18 cellular contexts compared by ENCODE assay signal in the genomic region with DNA sequence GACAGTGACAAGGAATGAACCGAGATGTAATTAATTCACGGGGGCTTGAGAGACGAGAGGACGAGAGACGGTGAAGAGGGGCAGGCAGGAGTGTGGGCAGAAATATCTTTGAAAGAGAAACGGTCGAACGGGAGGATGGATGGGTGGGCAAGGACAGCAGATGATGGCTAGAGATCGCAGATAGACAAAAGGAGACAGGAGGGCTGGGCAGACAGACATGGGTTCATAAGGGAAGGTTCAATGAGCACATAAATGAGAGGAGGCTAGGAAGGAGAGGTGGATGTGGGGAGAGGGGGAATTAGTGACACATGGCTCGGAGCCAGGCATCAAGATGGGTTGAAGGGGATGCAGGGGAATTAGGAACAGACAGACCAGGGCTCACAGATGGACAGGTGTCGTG. TPM values are rescaled to one million over a fixed set of nuclear protein-coding genes. Genes with fewer than 3 reads are reported as not detected.
DNase-seq lines count a peak whose midpoint lies in the region; ATAC-seq, FAIRE-seq and TF ChIP-seq lines count a peak whose summit lies in the region.
"Had no signal": no experiment of that assay in that cellular context is flagged by ENCODE, and none has a peak within 500 bp of the region (broad histone marks: within the 10 kb centered on the region; RNA-seq: fewer than 3 reads in every experiment).

No MANE protein-coding gene starts in this region.

- no peak overlapping the region for H3K27ac Mint-ChIP-seq in H9
- no peak overlapping the region for H3K27ac Mint-ChIP-seq in nephron
- H3K27ac Mint-ChIP-seq: activated CD4-positive, alpha-beta T cell treated with anti-CD3 and anti-CD28 coated beads, Interleukin-2, amount 10 ng/mL, durations not matched to agents 7 days and 5 days had no signal

- H3K4me3 ChIP-seq in BLaER1 treated with 17β-estradiol and CSF1 and Interleukin-3, amounts not matched to agents 10 nM and 100 nM = peak overlapping the region; percentile 67 to 89 (median 78); a peak in 18 of 20 replicates
- H3K4me3 ChIP-seq in dorsolateral prefrontal cortex (peak overlapping the region; percentile 59 to 90 (median 78)), H7 (ENCODE audit: insufficient read depth, low read depth, low read length) (no peak overlapping the region), HepG2 (replicated peaks in 1 of 3; ENCODE audit: insufficient read depth in 1 of 3, low read depth in 2 of 3, low read length in 3 of 3) (no peak overlapping the region), MM.1S (ENCODE audit: low read length) (no peak overlapping the region)
- H3K4me3 ChIP-seq: lung, MG63, SJSA1 had no signal

- WGBS in H9 (ENCODE audit: extremely low coverage, insufficient read length, low lambda C conversion rate) = no CpG with 5 or more reads among the region's 11 CpGs
- WGBS in HepG2 (ENCODE audit: low lambda C conversion rate) = 10% methylated on average over 11 of the region's 11 CpGs

- no peaks in the 10 kb centered on the region for H4K20me1 ChIP-seq in BLaER1 treated with 17β-estradiol and CSF1 and Interleukin-3, amounts not matched to agents 10 nM and 100 nM
- no peaks in the 10 kb centered on the region for H4K20me1 ChIP-seq in H9 (ENCODE audit: control insufficient read depth, insufficient read depth, insufficient read length)
- H4K20me1 ChIP-seq in HepG2 (ENCODE audit: insufficient read depth, low read length) = no peaks in the 10 kb centered on the region
- no peaks in the 10 kb centered on the region for H4K20me1 ChIP-seq in MM.1S (ENCODE audit: insufficient read depth, low read length)

- no peak overlapping the region for H3K27ac ChIP-seq in BLaER1 treated with 17β-estradiol and CSF1 and Interleukin-3, amounts not matched to agents 10 nM and 100 nM
- no peak overlapping the region for H3K27ac ChIP-seq in H9 (ENCODE audit: insufficient read length, low read depth, low read length)
- peak overlapping the region in 7 of 59 donors; percentile 20 to 79 (median 65) for H3K27ac ChIP-seq in dorsolateral prefrontal cortex
- H3K27ac ChIP-seq in HepG2 (ENCODE audit: extremely low read length, insufficient read depth, low read length) = no peak overlapping the region
- no peak overlapping the region for H3K27ac ChIP-seq in MM.1S (ENCODE audit: low read length)
- H3K27ac ChIP-seq: SJSA1, tibial nerve had no signal

- H3K36me3 Mint-ChIP-seq in H9 (ENCODE audit: insufficient read depth in 1 of 3, low read depth in 3 of 3) (peaks cover 9 to 26% (median 22%) of the 10 kb centered on the region in 3 experiments; a peak in 6 of 7 replicates), nephron (ENCODE audit: low read depth) (no peaks in the 10 kb centered on the region)

- no peak for ATAC-seq in HepG2

- POLR2A ChIA-PET in HepG2 (lab: Yijun Ruan, JAX) = no interaction called here

- H3K27me3 Mint-ChIP-seq in H9 (ENCODE audit: low read depth) (peaks cover 51% of the 10 kb centered on the region), nephron (ENCODE audit: low read depth) (peaks cover 49% of the 10 kb centered on the region)

- TF ChIP-seq RAD21 in HepG2 (CRISPR knock-in tag; IDR thresholded peaks at IDR 0.05) = no peak

- DNase-seq in H9 (no peak), dorsolateral prefrontal cortex (no peak), H7 (no peak), HepG2 (ENCODE audit: low spot score) (no peak), DMS79 treated with DMSO at 0.1 percent for 48 hours (lab: John Stamatoyannopoulos, UW) (no peak), MM.1S (no peak)
- DNase-seq: activated CD4-positive, alpha-beta T cell treated with anti-CD3 and anti-CD28 coated beads, Interleukin-2, amount 10 ng/mL, durations not matched to agents 7 days and 5 days; central memory CD4-positive, alpha-beta T cell; HCEC 1CT had no signal

- H3K18ac ChIP-seq in H9 (ENCODE audit: insufficient read length, low read depth, low read length) = no peak overlapping the region

- no peak for FAIRE-seq in HepG2 (lab: Jason Lieb, UNC)
- FAIRE-seq: endometrium, GM18507 had no signal

- CTCF ChIA-PET in HepG2 (lab: Yijun Ruan, JAX; ENCODE audit: low intra/inter-chr PET ratio, low total read pairs) = no interaction called here

- no peak for TF ChIP-seq EP300 in HepG2 (IDR thresholded peaks at IDR 0.05; ENCODE audit: low read depth in 2 of 2, low read length in 2 of 2)
- no peak for TF ChIP-seq EP300 in HepG2 (CRISPR knock-in tag; IDR thresholded peaks at IDR 0.05; ENCODE audit: borderline replicate concordance)

- no peak overlapping the region for H3K4ac ChIP-seq in H9 (ENCODE audit: low read depth, low read length)

- H3K4me2 ChIP-seq in BLaER1 treated with 17β-estradiol and CSF1 and Interleukin-3, amounts not matched to agents 10 nM and 100 nM = peak overlapping the region; percentile 76 to 100 (median 97)
- H3K4me2 ChIP-seq in H9 (ENCODE audit: insufficient read depth, insufficient read length, low read length) = peak overlapping the region; percentile 50
- H3K4me2 ChIP-seq in HepG2 (ENCODE audit: low read depth, low read length) = no peak overlapping the region
- no peak overlapping the region for H3K4me2 ChIP-seq in MM.1S (ENCODE audit: low read depth, low read length)

- no peak overlapping the region for H2BK120ac ChIP-seq in H9 (ENCODE audit: low read depth, low read length, poor library complexity, severe bottlenecking)

- no TSS peak for BruUV-seq in HepG2 (replicated peaks; lab: Mats Ljungman, UMichigan)

- intact Hi-C loops in dorsolateral prefrontal cortex (cut with DNase I) (no loop called here), HepG2 (cut with micrococcal nuclease; ENCODE audit: unreplicated experiment) (no loop called here)

- H2BK5ac ChIP-seq in H9 (ENCODE audit: insufficient read length, low read length) = no peak overlapping the region

- H2BK20ac ChIP-seq in H9 (ENCODE audit: low read depth, low read length, poor library complexity, severe bottlenecking) = no peak overlapping the region

- H3K4me3 Mint-ChIP-seq in H9 (peak overlapping the region; percentile 77 to 92), nephron (peak overlapping the region; percentile 77 to 94 (median 94))

- H4K8ac ChIP-seq in H9 (replicated peaks; ENCODE audit: insufficient read length, low read depth, low read length) = no peak overlapping the region

- no peak overlapping the region for H2BK15ac ChIP-seq in H9 (ENCODE audit: low read depth, low read length)

- H2AFZ ChIP-seq in H9 (ENCODE audit: low read length) (no peak overlapping the region), HepG2 (ENCODE audit: low read length) (no peak overlapping the region), MM.1S (ENCODE audit: low read length) (no peak overlapping the region)

- H3K9me2 ChIP-seq in MM.1S (replicated peaks; ENCODE audit: insufficient read depth, low read length) = no peaks in the 10 kb centered on the region

- no peak for TF ChIP-seq POLR2A in HepG2 (IDR thresholded peaks at IDR 0.05; ENCODE audit: insufficient read depth in 1 of 2, low read depth in 2 of 2, low read length in 2 of 2)

- H3K79me1 ChIP-seq in H9 (ENCODE audit: insufficient read depth, low read depth, low read length, poor library complexity, severe bottlenecking) = no peaks in the 10 kb centered on the region

- H3K9ac ChIP-seq in BLaER1 treated with 17β-estradiol and CSF1 and Interleukin-3, amounts not matched to agents 10 nM and 100 nM = peak overlapping the region in 5 of 11 experiments; percentile 79 to 85 (median 83); a peak in 7 of 22 replicates
- H3K9ac ChIP-seq in H9 (ENCODE audit: extremely low read depth, insufficient read length, low read length) = no peak overlapping the region
- H3K9ac ChIP-seq in HepG2 (ENCODE audit: insufficient read depth, low read depth, low read length) = no peak overlapping the region
- no peak overlapping the region for H3K9ac ChIP-seq in MM.1S (ENCODE audit: low read length)

- H3K4me1 ChIP-seq in BLaER1 treated with 17β-estradiol and CSF1 and Interleukin-3, amounts not matched to agents 10 nM and 100 nM = peaks cover 6 to 18% (median 12%) of the 10 kb centered on the region in 10 experiments; a peak in 18 of 20 replicates
- no peaks in the 10 kb centered on the region for H3K4me1 ChIP-seq in H9 (ENCODE audit: insufficient read depth, low read length)
- no peaks in the 10 kb centered on the region; the same call in 1 of the 2 replicates for H3K4me1 ChIP-seq in HepG2 (ENCODE audit: insufficient read depth, low read length)
- no peaks in the 10 kb centered on the region for H3K4me1 ChIP-seq in MM.1S (ENCODE audit: low read length)
- H3K4me1 ChIP-seq: SJSA1 had no signal

- no peak overlapping the region for H2AK5ac ChIP-seq in H9 (ENCODE audit: insufficient read length, low read length)

- TF ChIP-seq CTCF in H9 (conservative IDR thresholded peaks at IDR 0.05) (no peak), dorsolateral prefrontal cortex (IDR thresholded peaks at IDR 0.05 in 54 of 56, conservative IDR thresholded peaks at IDR 0.05 in 2 of 56; ENCODE audit: low read depth in 1 of 56, partially characterized antibody in 56 of 56) (no peak), nephron (IDR thresholded peaks at IDR 0.05; ENCODE audit: unreplicated experiment in 3 of 3) (no peak), HepG2 (CRISPR knock-in tag; IDR thresholded peaks at IDR 0.05) (no peak), MM.1S (IDR thresholded peaks at IDR 0.05; ENCODE audit: low read length) (no peak)

- peaks cover 7% of the 10 kb centered on the region for H3K23me2 ChIP-seq in H9 (ENCODE audit: insufficient read length, low read depth, low read length, poor library complexity, severe bottlenecking)

- no peak overlapping the region for H3T11ph ChIP-seq in H9 (ENCODE audit: low read length)

- H3K36me3 ChIP-seq in BLaER1 treated with 17β-estradiol and CSF1 and Interleukin-3, amounts not matched to agents 10 nM and 100 nM = peaks cover 0 to 8% (median 4%) of the 10 kb centered on the region in 11 experiments; a peak in 7 of 22 replicates
- H3K36me3 ChIP-seq in H7 (replicated peaks; ENCODE audit: control insufficient read depth, insufficient read depth, low read length) = no peaks in the 10 kb centered on the region
- H3K36me3 ChIP-seq in HepG2 (replicated peaks in 1 of 2; ENCODE audit: control insufficient read depth in 1 of 2, insufficient read depth in 2 of 2, low read length in 2 of 2) = no peaks in the 10 kb centered on the region
- no peaks in the 10 kb centered on the region for H3K36me3 ChIP-seq in MM.1S (replicated peaks; ENCODE audit: insufficient read depth, low read length)
- H3K36me3 ChIP-seq: MG63, SJSA1, tibial nerve had no signal

- in situ Hi-C loops in HepG2 (cut with HindIII; ENCODE audit: extremely low pct_ligation_motif_present, low pct_unique_long_range_greater_than_20kb) = no loop called here

- H2BK12ac ChIP-seq in H9 (ENCODE audit: insufficient read length, low read depth, low read length) = no peak overlapping the region

- no peak overlapping the region for H3K14ac ChIP-seq in H9 (ENCODE audit: insufficient read depth, low read length)

- H3F3A ChIP-seq in MM.1S (ENCODE audit: insufficient read depth, low read length) = no peaks in the 10 kb centered on the region

- H4K91ac ChIP-seq in H9 (ENCODE audit: insufficient read length, low read depth, low read length) = no peak overlapping the region

- peaks cover 0 to 6% (median 0%) of the 10 kb centered on the region in 11 experiments; a peak in 1 of 22 replicates for H3K27me3 ChIP-seq in BLaER1 treated with 17β-estradiol and CSF1 and Interleukin-3, amounts not matched to agents 10 nM and 100 nM
- H3K27me3 ChIP-seq in H9 (ENCODE audit: insufficient read depth, low read length) (peaks cover 6% of the 10 kb centered on the region; the same call in 1 of the 2 replicates), dorsolateral prefrontal cortex (peaks cover 0 to 4% (median 0%) of the 10 kb centered on the region in 45 donors), H7 (ENCODE audit: control insufficient read depth, insufficient read depth, low read length) (peaks cover 12% of the 10 kb centered on the region), HepG2 (ENCODE audit: control insufficient read depth in 1 of 2, insufficient read depth in 2 of 2, low read length in 2 of 2) (peaks cover 7 to 36% of the 10 kb centered on the region in 2 experiments), MM.1S (replicated peaks; ENCODE audit: insufficient read depth, low read length) (peaks cover 50% of the 10 kb centered on the region)

- no peak overlapping the region for H4K5ac ChIP-seq in H9 (ENCODE audit: insufficient read length, low read depth, low read length)

- peaks cover 15 to 22% (median 20%) of the 10 kb centered on the region in 11 experiments for H3K9me3 ChIP-seq in BLaER1 treated with 17β-estradiol and CSF1 and Interleukin-3, amounts not matched to agents 10 nM and 100 nM (replicated peaks in 1 of 11)
- H3K9me3 ChIP-seq in H9 (ENCODE audit: control insufficient read depth, low read depth, low read length) = peaks cover 18% of the 10 kb centered on the region
- H3K9me3 ChIP-seq in HepG2 (ENCODE audit: low read length) = peaks cover 10% of the 10 kb centered on the region
- no peaks in the 10 kb centered on the region for H3K9me3 ChIP-seq in MM.1S (replicated peaks; ENCODE audit: insufficient read depth, low read length)

- H3K4me1 Mint-ChIP-seq in H9 = peaks cover 8 to 14% of the 10 kb centered on the region in 2 experiments
- H3K4me1 Mint-ChIP-seq in nephron = no peaks in the 10 kb centered on the region
- H3K4me1 Mint-ChIP-seq: activated CD4-positive, alpha-beta T cell treated with anti-CD3 and anti-CD28 coated beads, Interleukin-2, amount 10 ng/mL, durations not matched to agents 7 days and 5 days had no signal

- peaks cover 25 to 26% of the 10 kb centered on the region in 2 experiments for H3K9me3 Mint-ChIP-seq in H9
- peaks cover 11% of the 10 kb centered on the region for H3K9me3 Mint-ChIP-seq in nephron

- H3K79me2 ChIP-seq in H9 (ENCODE audit: insufficient read depth, low read length) (no peaks in the 10 kb centered on the region), HepG2 (ENCODE audit: insufficient read depth, low read length) (no peaks in the 10 kb centered on the region), MM.1S (ENCODE audit: low read length) (no peaks in the 10 kb centered on the region)

- H3K56ac ChIP-seq in H9 (ENCODE audit: insufficient read length, low read depth, low read length) = no peak overlapping the region

- no peak overlapping the region for H3K23ac ChIP-seq in H9 (ENCODE audit: insufficient read length, low read depth, low read length)

RNA-seq across cellular contexts. Expression of gene SYT3, which starts 1.1 kb away (rescaled TPM):
- total RNA-seq in H9 (2021) (2.8 and 3.1 TPM in 2 replicates), dorsolateral prefrontal cortex (10 to 100 TPM; 10.7 to 56.7 (median 35.9) TPM), HepG2 (2016; rRNA removed; fragmentation: Illumina TruSeq; extraction: Trizol) (not detected in 2 replicates)
- total RNA-seq in H7 (2014; rRNA removed; shearing (Covaris generic)) = 0.66 and 1.8 TPM in 2 replicates
- not detected in 2 replicates for total RNA-seq in HepG2 (2016; cell fraction: cytosol; rRNA removed; fragmentation: Illumina TruSeq; extraction: Trizol; ENCODE audit: low read depth)
- not detected in 2 replicates for total RNA-seq in HepG2 (2016; cell fraction: insoluble cytoplasmic fraction; rRNA removed; fragmentation: Illumina TruSeq; extraction: Trizol)
- not detected in 2 replicates for total RNA-seq in HepG2 (2016; cell fraction: membrane; rRNA removed; fragmentation: Illumina TruSeq; extraction: Trizol)
- total RNA-seq in HepG2 (2016; cell fraction: nucleus; rRNA removed; fragmentation: Illumina TruSeq; extraction: Trizol) = not detected in 2 replicates
- not detected in 2 replicates for polyA plus RNA-seq in HepG2 (2011; rRNA removed)
- polyA plus RNA-seq in HepG2 (2011; cell fraction: cytosol; rRNA removed) = not detected in 2 replicates
- polyA plus RNA-seq in HepG2 (2011; cell fraction: nucleus; rRNA removed) = not detected in 2 replicates
- polyA plus RNA-seq in HepG2 (2012) = not detected in 2 replicates
- polyA plus RNA-seq in HepG2 (2016; cell fraction: cytosol; fragmentation: Illumina TruSeq; extraction: Trizol; ENCODE audit: low read depth) = not detected in 2 replicates
- polyA plus RNA-seq in HepG2 (2016; cell fraction: insoluble cytoplasmic fraction; fragmentation: Illumina TruSeq; extraction: Trizol; ENCODE audit: low read depth) = not detected in 2 replicates
- not detected in 2 replicates for polyA plus RNA-seq in HepG2 (2016; cell fraction: membrane; fragmentation: Illumina TruSeq; extraction: Trizol; ENCODE audit: low read depth)
- polyA plus RNA-seq in HepG2 (2016; cell fraction: nucleus; fragmentation: Illumina TruSeq; extraction: Trizol; ENCODE audit: insufficient read depth, low read depth) = not detected in 2 replicates
- not detected in 2 replicates for polyA minus RNA-seq in HepG2 (2011; rRNA and poly(A)+ RNA removed; ENCODE audit: low replicate concordance)
- polyA minus RNA-seq in HepG2 (2011; cell fraction: cytosol; rRNA and poly(A)+ RNA removed) = not detected in 2 replicates
- not detected in 2 replicates for polyA minus RNA-seq in HepG2 (2011; cell fraction: nucleus; rRNA and poly(A)+ RNA removed)
- total RNA-seq: activated CD4-positive, alpha-beta T cell treated with anti-CD3 and anti-CD28 coated beads, Interleukin-2, amount 10 ng/mL, durations not matched to agents 7 days and 5 days; fibroblast of villous mesenchyme; SJSA1; tibial nerve had no signal

RNA-seq across cellular contexts. Expression of gene C19orf81, which starts 10.7 kb away (rescaled TPM):
- total RNA-seq in H9 (2021) (9.6 and 11.0 TPM in 2 replicates), dorsolateral prefrontal cortex (10 to 100 TPM in 8 of 120 experiments, 1 to 10 TPM in 111, not detected in 1; 1.9 to 17.7 (median 5.7) TPM), HepG2 (2016; rRNA removed; fragmentation: Illumina TruSeq; extraction: Trizol) (not detected in 2 replicates)
- total RNA-seq in H7 (2014; rRNA removed; shearing (Covaris generic)) = 7.8 and 8.0 TPM in 2 replicates
- total RNA-seq in HepG2 (2016; cell fraction: cytosol; rRNA removed; fragmentation: Illumina TruSeq; extraction: Trizol; ENCODE audit: low read depth) = not detected in 2 replicates
- not detected in 2 replicates for total RNA-seq in HepG2 (2016; cell fraction: insoluble cytoplasmic fraction; rRNA removed; fragmentation: Illumina TruSeq; extraction: Trizol)
- not detected in 2 replicates for total RNA-seq in HepG2 (2016; cell fraction: membrane; rRNA removed; fragmentation: Illumina TruSeq; extraction: Trizol)
- total RNA-seq in HepG2 (2016; cell fraction: nucleus; rRNA removed; fragmentation: Illumina TruSeq; extraction: Trizol) = not detected in 2 replicates
- not detected in 2 replicates for polyA plus RNA-seq in HepG2 (2011; rRNA removed)
- not detected in 2 replicates for polyA plus RNA-seq in HepG2 (2011; cell fraction: cytosol; rRNA removed)
- polyA plus RNA-seq in HepG2 (2011; cell fraction: nucleus; rRNA removed) = not detected in 2 replicates
- not detected in 2 replicates for polyA plus RNA-seq in HepG2 (2012)
- polyA plus RNA-seq in HepG2 (2016; cell fraction: cytosol; fragmentation: Illumina TruSeq; extraction: Trizol; ENCODE audit: low read depth) = not detected in 2 replicates
- not detected in 2 replicates for polyA plus RNA-seq in HepG2 (2016; cell fraction: insoluble cytoplasmic fraction; fragmentation: Illumina TruSeq; extraction: Trizol; ENCODE audit: low read depth)
- polyA plus RNA-seq in HepG2 (2016; cell fraction: membrane; fragmentation: Illumina TruSeq; extraction: Trizol; ENCODE audit: low read depth) = not detected in 2 replicates
- not detected in 2 replicates for polyA plus RNA-seq in HepG2 (2016; cell fraction: nucleus; fragmentation: Illumina TruSeq; extraction: Trizol; ENCODE audit: insufficient read depth, low read depth)
- polyA minus RNA-seq in HepG2 (2011; rRNA and poly(A)+ RNA removed; ENCODE audit: low replicate concordance) = not detected in 2 replicates
- polyA minus RNA-seq in HepG2 (2011; cell fraction: cytosol; rRNA and poly(A)+ RNA removed) = not detected in 2 replicates
- polyA minus RNA-seq in HepG2 (2011; cell fraction: nucleus; rRNA and poly(A)+ RNA removed) = not detected in 2 replicates
- total RNA-seq: activated CD4-positive, alpha-beta T cell treated with anti-CD3 and anti-CD28 coated beads, Interleukin-2, amount 10 ng/mL, durations not matched to agents 7 days and 5 days; fibroblast of villous mesenchyme; SJSA1; tibial nerve had no signal

Comparison
In these comparisons a context has a peak if more than half of its experiments do, and no peak if none do; other contexts are left out.
1. H3K4me2 ChIP-seq: peak in BLaER1 treated with 17β-estradiol and CSF1 and Interleukin-3, amounts not matched to agents 10 nM and 100 nM (11 of 11) and H9 (single experiment); none in HepG2 (single experiment) and MM.1S (single experiment).
2. H3K4me3 ChIP-seq: peak in BLaER1 treated with 17β-estradiol and CSF1 and Interleukin-3, amounts not matched to agents 10 nM and 100 nM (10 of 10) and dorsolateral prefrontal cortex (59 of 59); none in H7 (single experiment), HepG2 (0 of 3) and MM.1S (single experiment).